8 cellular contexts compared by ENCODE assay signal in genomic region chr2:200862532-200863000, GRCh38. TPM values are rescaled to one million over a fixed set of nuclear protein-coding genes. Genes with fewer than 3 reads are reported as not detected.
A peak's percentile ranks its signal among the peaks of the same experiment; 100 is the strongest.
DNase-seq lines count a peak whose midpoint lies in the region; ATAC-seq, FAIRE-seq and TF ChIP-seq lines count a peak whose summit lies in the region.

No MANE protein-coding gene starts in this region.

- no peak overlapping the region for H2AFZ ChIP-seq in IMR-90 (replicated peaks; ENCODE audit: low read length, poor library complexity)

- peak overlapping the region; percentile 25; the same call in 1 of the 2 replicates for H3K56ac ChIP-seq in IMR-90 (ENCODE audit: extremely low read depth, insufficient read depth, low read length)

- 0% methylated on average over 4 of the region's 13 CpGs; no CpG with 5 or more reads in 1 of the 2 experiments for WGBS in IMR-90 (ENCODE audit: extremely low coverage in 2 of 2, insufficient read length in 1 of 2), 2 experiments

- H3K9ac ChIP-seq in IMR-90 (ENCODE audit: low read depth, low read length) (peak overlapping the region; percentile 100; the same call in 1 of the 2 replicates), colonic mucosa (ENCODE audit: low read depth in 2 of 2, low read length in 2 of 2) (peak overlapping the region; percentile 99 to 100)

- peak; percentile 33 for DNase-seq in DMS79 treated with DMSO at 0.1 percent for 48 hours (lab: John Stamatoyannopoulos, UW)
- DNase-seq in IMR-90: peak; percentile 88
- peak; percentile 64 for DNase-seq in activated CD4-positive, CD25-positive, alpha-beta regulatory T cell treated with anti-CD3 and anti-CD28 coated beads, Interleukin-2, amount 50 U/mL, for 16 hours (ENCODE audit: low read depth, low spot score)
- DNase-seq in colonic mucosa: peak; percentile 54
- DNase-seq in midbrain (lab: John Stamatoyannopoulos, UW): peak; percentile 16
- no peak for DNase-seq in NCI-H187 treated with DMSO at 0.1 percent for 48 hours (lab: John Stamatoyannopoulos, UW)
- DNase-seq in D721Med (ENCODE audit: insufficient read length, low spot score): no peak

- H2BK20ac ChIP-seq in IMR-90 (ENCODE audit: low read depth, low read length): no peak overlapping the region

- peak overlapping the region; percentile 88 for H3K4me3 Mint-ChIP-seq in stimulated activated memory B cell treated with anti-CD40 and anti-IgM and Interleukin-4, amounts not matched to agents 10 μg/mL and 1 μg/mL and 100 μg/mL, for 72 hours

- no peaks in the 10 kb centered on the region for H3K27me3 Mint-ChIP-seq in stimulated activated memory B cell treated with anti-CD40 and anti-IgM and Interleukin-4, amounts not matched to agents 10 μg/mL and 1 μg/mL and 100 μg/mL, for 72 hours

- H4K20me1 ChIP-seq in IMR-90 (ENCODE audit: insufficient read depth, low read length): peaks cover 59% of the 10 kb centered on the region

- peak overlapping the region; percentile 86 for H2BK5ac ChIP-seq in IMR-90 (ENCODE audit: low read depth, low read length, poor library complexity, severe bottlenecking)

- in situ Hi-C loops in IMR-90 (cut with MboI; ENCODE audit: low sequenced_read_pairs): no loop called here

- H3K36me3 ChIP-seq in IMR-90 (ENCODE audit: control insufficient read depth, insufficient read depth, low read length) (peaks cover 20% of the 10 kb centered on the region), colonic mucosa (peaks cover 9% of the 10 kb centered on the region)

- no peak overlapping the region for H2BK120ac ChIP-seq in IMR-90 (ENCODE audit: low read depth, low read length)

- H3K23ac ChIP-seq in IMR-90 (ENCODE audit: low read depth, low read length): peak overlapping the region; percentile 72

- peaks cover 4 to 35% of the 10 kb centered on the region in 2 experiments for H3K79me1 ChIP-seq in IMR-90 (ENCODE audit: low read depth in 1 of 2, low read length in 2 of 2)

- peak overlapping the region; percentile 97; the same call in 1 of the 2 replicates for H3K4ac ChIP-seq in IMR-90 (ENCODE audit: low read depth, low read length)

- H3K9me3 ChIP-seq in IMR-90 (ENCODE audit: control insufficient read depth, insufficient read depth, low read length): no peaks in the 10 kb centered on the region
- H3K9me3 ChIP-seq in colonic mucosa: no peaks in the 10 kb centered on the region

- BruUV-seq in IMR-90 (replicated peaks; lab: Mats Ljungman, UMichigan): no TSS peak

- CTCF ChIA-PET in IMR-90 (lab: Yijun Ruan, JAX): interaction anchor here (0.5 kb wide), 1 partner anchor 59 kb away, joined by 3 read pairs; no protein-coding TSS in a partner anchor

- dilution Hi-C loops in IMR-90 (cut with HindIII; ENCODE audit: low sequenced_read_pairs, unreplicated experiment): no loop called here

- H2BK15ac ChIP-seq in IMR-90 (ENCODE audit: low read depth, low read length): no peak overlapping the region

- H3K36me3 Mint-ChIP-seq in stimulated activated memory B cell treated with anti-CD40 and anti-IgM and Interleukin-4, amounts not matched to agents 10 μg/mL and 1 μg/mL and 100 μg/mL, for 72 hours: peaks cover 60% of the 10 kb centered on the region

- intact Hi-C loops in IMR-90 (cut with micrococcal nuclease) (loop anchor here (2.0 to 5.0 kb wide), 2 partner anchors 44 to 115 kb away; no protein-coding TSS in a partner anchor), colonic mucosa (cut with DNase I) (no loop called here)

- no peak overlapping the region for H2AK5ac ChIP-seq in IMR-90 (ENCODE audit: low read depth, low read length)

- no peak overlapping the region for H3K27ac ChIP-seq in IMR-90 (ENCODE audit: insufficient read depth, low read length)
- peak overlapping the region; percentile 100 for H3K27ac ChIP-seq in colonic mucosa

- POLR2A ChIA-PET in IMR-90 (lab: Charles Lee; ENCODE audit: unreplicated experiment): no interaction called here

- no peak for FAIRE-seq in D721Med (lab: Jason Lieb, UNC)

- H4K8ac ChIP-seq in IMR-90 (ENCODE audit: low read depth in 2 of 2, low read length in 2 of 2): no peak overlapping the region

- H3K9me3 Mint-ChIP-seq in stimulated activated memory B cell treated with anti-CD40 and anti-IgM and Interleukin-4, amounts not matched to agents 10 μg/mL and 1 μg/mL and 100 μg/mL, for 72 hours: no peaks in the 10 kb centered on the region

- H4K5ac ChIP-seq in IMR-90 (ENCODE audit: low read depth, low read length): no peak overlapping the region; the same call in 1 of the 2 replicates

- no peak overlapping the region for H2AK9ac ChIP-seq in IMR-90 (replicated peaks; ENCODE audit: low read depth, low read length, poor library complexity)

- H3K4me3 ChIP-seq in IMR-90 (ENCODE audit: insufficient read depth, low read depth, low read length) (peak overlapping the region; percentile 60), colonic mucosa (peak overlapping the region; percentile 96)

- H3K27me3 ChIP-seq in IMR-90 (ENCODE audit: control insufficient read depth, insufficient read depth, low read length) (no peaks in the 10 kb centered on the region), colonic mucosa (no peaks in the 10 kb centered on the region)

- TF ChIP-seq RAD21 in IMR-90 (IDR thresholded peaks at IDR 0.05; ENCODE audit: low read length): no peak

- no peak overlapping the region for H4K91ac ChIP-seq in IMR-90 (ENCODE audit: insufficient read depth, low read depth, low read length)

- peak overlapping the region; percentile 47; the same call in 1 of the 2 replicates for H3K18ac ChIP-seq in IMR-90 (ENCODE audit: low read depth, low read length)

- peak; percentile 92 for TF ChIP-seq POLR2A in IMR-90 (IDR thresholded peaks at IDR 0.05; ENCODE audit: low read depth, low read length)

- H3K4me2 ChIP-seq in IMR-90 (ENCODE audit: low read depth, low read length): peak overlapping the region; percentile 84

- TF ChIP-seq CTCF in IMR-90 (conservative IDR thresholded peaks at IDR 0.05; ENCODE audit: low read depth, low read length): no peak
- TF ChIP-seq CTCF in colonic mucosa (IDR thresholded peaks at IDR 0.05): no peak
- TF ChIP-seq CTCF in D721Med (IDR thresholded peaks at IDR 0.05; ENCODE audit: insufficient read depth, missing control alignments): no peak

- peak overlapping the region; percentile 99 for H3K14ac ChIP-seq in IMR-90 (replicated peaks; ENCODE audit: low read depth, low read length)

- peaks cover 7% of the 10 kb centered on the region for H3K9me1 ChIP-seq in IMR-90 (ENCODE audit: insufficient read depth, low read length)

- H3K27ac Mint-ChIP-seq in stimulated activated memory B cell treated with anti-CD40 and anti-IgM and Interleukin-4, amounts not matched to agents 10 μg/mL and 1 μg/mL and 100 μg/mL, for 72 hours: peak overlapping the region; percentile 99

- H3K4me1 Mint-ChIP-seq in stimulated activated memory B cell treated with anti-CD40 and anti-IgM and Interleukin-4, amounts not matched to agents 10 μg/mL and 1 μg/mL and 100 μg/mL, for 72 hours: peaks cover 46% of the 10 kb centered on the region

- H3K4me1 ChIP-seq in IMR-90 (ENCODE audit: control insufficient read depth, insufficient read depth, low read length): peaks cover 5% of the 10 kb centered on the region
- H3K4me1 ChIP-seq in colonic mucosa: peaks cover 12% of the 10 kb centered on the region

- ATAC-seq in IMR-90 (ENCODE audit: low read depth): no peak
- no peak for ATAC-seq in stimulated activated memory B cell treated with anti-CD40 and anti-IgM and Interleukin-4, amounts not matched to agents 10 μg/mL and 1 μg/mL and 100 μg/mL, for 72 hours

TF ChIP-seq in IMR-90, 13 proteins besides CTCF, POLR2A, EP300 and RAD21 (continues in another document):
- TF ChIP-seq CHD1 (IDR thresholded peaks at IDR 0.05; ENCODE audit: low read depth, low read length) (no peak), ELK1 (IDR thresholded peaks at IDR 0.05; ENCODE audit: borderline replicate concordance, low read depth, low read length) (no peak), MAFK (IDR thresholded peaks at IDR 0.05; ENCODE audit: low read depth, low read length) (peak; percentile 21; the same call in 1 of the 2 replicates), RCOR1 (IDR thresholded peaks at IDR 0.05; ENCODE audit: insufficient replicate concordance, low read length) (no peak), FOS (IDR thresholded peaks at IDR 0.05; ENCODE audit: low read depth, low read length) (no peak), BHLHE40 (IDR thresholded peaks at IDR 0.05; ENCODE audit: low read depth, low read length) (peak; percentile 83), CEBPB (IDR thresholded peaks at IDR 0.05; ENCODE audit: low read depth, low read length) (peak; percentile 35; the same call in 1 of the 2 replicates), MAZ (IDR thresholded peaks at IDR 0.05; ENCODE audit: borderline replicate concordance, low read depth, low read length) (no peak), MXI1 (IDR thresholded peaks at IDR 0.05; ENCODE audit: borderline replicate concordance, low read depth, low read length) (peak; percentile 87), RFX5 (IDR thresholded peaks at IDR 0.05; ENCODE audit: low read depth, low read length) (no peak)

RNA-seq across cellular contexts. Expression of gene CLK1, which starts 1.9 kb away (rescaled TPM):
- 26.2 and 43.9 TPM in 2 replicates for total RNA-seq in IMR-90 (2012; rRNA removed)
- 28.2 and 35.5 TPM in 2 replicates for polyA plus RNA-seq in IMR-90 (2012; rRNA removed)
- 2.6 and 6.0 TPM in 2 replicates for polyA plus RNA-seq in IMR-90 (2012; cell fraction: cytosol; rRNA removed)
- polyA plus RNA-seq in IMR-90 (2012; cell fraction: nucleus; rRNA removed; ENCODE audit: low replicate concordance): 19.4 and 266 TPM in 2 replicates
- total RNA-seq in colonic mucosa: 10 to 100 TPM; 49.4 to 59.5 TPM

RNA-seq across cellular contexts. Expression of gene PPIL3, which starts 26.3 kb away (rescaled TPM):
- 35.1 and 49.2 TPM in 2 replicates for total RNA-seq in IMR-90 (2012; rRNA removed)
- 37.3 and 47.9 TPM in 2 replicates for polyA plus RNA-seq in IMR-90 (2012; rRNA removed)
- 6.5 and 13.1 TPM in 2 replicates for polyA plus RNA-seq in IMR-90 (2012; cell fraction: cytosol; rRNA removed)
- 12.0 and 79.9 TPM in 2 replicates for polyA plus RNA-seq in IMR-90 (2012; cell fraction: nucleus; rRNA removed; ENCODE audit: low replicate concordance)
- 10 to 100 TPM; 20.1 to 32.8 TPM for total RNA-seq in colonic mucosa

RNA-seq across cellular contexts. Expression of gene NIF3L1, which starts 26.6 kb away (rescaled TPM):
- total RNA-seq in IMR-90 (2012; rRNA removed) (31.1 and 43.0 TPM in 2 replicates), colonic mucosa (10 to 100 TPM; 26.7 to 38.4 TPM)
- polyA plus RNA-seq in IMR-90 (2012; rRNA removed): 45.7 and 54.6 TPM in 2 replicates
- polyA plus RNA-seq in IMR-90 (2012; cell fraction: cytosol; rRNA removed): 13.7 and 15.5 TPM in 2 replicates
- 11.6 and 39.8 TPM in 2 replicates for polyA plus RNA-seq in IMR-90 (2012; cell fraction: nucleus; rRNA removed; ENCODE audit: low replicate concordance)

RNA-seq across cellular contexts. Expression of gene BZW1, which starts 50.9 kb away (rescaled TPM):
- total RNA-seq in IMR-90 (2012; rRNA removed): 268 and 323 TPM in 2 replicates
- polyA plus RNA-seq in IMR-90 (2012; rRNA removed): 187 and 204 TPM in 2 replicates
- polyA plus RNA-seq in IMR-90 (2012; cell fraction: cytosol; rRNA removed): 31.6 and 185 TPM in 2 replicates
- 11.5 and 146 TPM in 2 replicates for polyA plus RNA-seq in IMR-90 (2012; cell fraction: nucleus; rRNA removed; ENCODE audit: low replicate concordance)
- 100 to 1,000 TPM; 253 to 257 TPM for total RNA-seq in colonic mucosa

Comparison
In these comparisons a context has a peak if more than half of its experiments do, and no peak if none do; other contexts are left out.
1. DNase-seq: peak in DMS79 treated with DMSO at 0.1 percent for 48 hours (single experiment), IMR-90 (single experiment), activated CD4-positive, CD25-positive, alpha-beta regulatory T cell treated with anti-CD3 and anti-CD28 coated beads, Interleukin-2, amount 50 U/mL, for 16 hours (single experiment), colonic mucosa (single experiment) and midbrain (single experiment); none in NCI-H187 treated with DMSO at 0.1 percent for 48 hours (single experiment) and D721Med (single experiment).